8 cellular contexts compared by ENCODE assay signal in the genomic region with DNA sequence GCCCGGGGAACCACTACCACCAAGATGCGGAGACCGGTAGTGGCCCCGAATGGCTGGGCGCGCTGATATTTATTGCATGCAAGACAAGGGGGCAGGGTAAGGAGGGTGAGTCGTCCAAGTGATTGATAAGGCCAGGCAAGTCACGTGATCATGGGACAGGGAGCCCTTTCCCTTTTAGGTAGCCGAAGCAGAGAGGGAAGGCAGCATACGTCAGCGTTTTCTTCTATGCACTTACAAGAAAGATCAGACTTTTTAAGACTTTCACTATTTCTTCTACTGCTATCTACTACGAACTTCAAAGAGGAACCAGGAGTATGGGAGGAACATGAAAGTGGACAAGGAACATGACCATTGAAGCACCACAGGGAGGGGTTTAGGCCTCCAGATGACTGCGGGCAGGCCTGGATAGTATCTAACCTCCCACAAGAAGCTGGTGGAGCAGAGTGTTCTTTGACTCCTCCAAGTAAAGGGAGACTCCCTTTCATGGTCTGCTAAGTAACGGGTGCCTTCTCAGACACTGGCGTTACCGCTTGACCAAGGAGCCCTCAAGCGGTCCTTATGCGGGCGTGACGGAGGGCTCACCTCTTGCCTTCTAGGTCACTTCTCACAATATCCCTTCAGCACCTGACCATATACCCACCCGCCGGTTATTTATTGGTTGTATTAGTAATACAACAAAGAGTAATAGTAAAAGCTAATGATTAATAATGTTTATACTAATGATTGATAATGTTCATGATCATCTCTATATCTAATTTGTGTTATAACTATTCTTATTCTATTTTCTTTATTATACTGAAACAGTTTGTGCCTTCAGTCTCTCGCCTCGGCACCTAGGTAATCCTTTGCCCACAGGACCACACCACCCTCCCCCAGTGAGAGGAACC. TPM values are rescaled to one million over a fixed set of nuclear protein-coding genes. Genes with fewer than 3 reads are reported as not detected.
A peak's percentile ranks its signal among the peaks of the same experiment; 100 is the strongest.
DNase-seq lines count a peak whose midpoint lies in the region; ATAC-seq, FAIRE-seq and TF ChIP-seq lines count a peak whose summit lies in the region.
"Not testable (repeated sequence)": the region's sequence is repeated elsewhere in the genome, so short reads cannot be mapped to it uniquely, and the experiment has no call there.

No MANE protein-coding gene starts in this region.

- not testable (repeated sequence) for H3K9me3 ChIP-seq in CD4-positive, CD25-positive, alpha-beta regulatory T cell (ENCODE audit: control insufficient read depth in 2 of 2, low read length in 2 of 2); OCI-LY3 (ENCODE audit: insufficient read depth, low read length); H1 (ENCODE audit: insufficient read depth in 2 of 2, low read depth in 1 of 2, low read length in 1 of 2); pancreas; upper lobe of right lung

- not testable (repeated sequence) for H3K36me3 ChIP-seq in CD4-positive, CD25-positive, alpha-beta regulatory T cell (ENCODE audit: control insufficient read depth, insufficient read depth, low read length); OCI-LY3 (replicated peaks; ENCODE audit: low read depth, low read length); H1 (ENCODE audit: control insufficient read depth in 2 of 4, insufficient read depth in 4 of 4, low read length in 3 of 4); pancreas; upper lobe of right lung

- H3K27me3 Mint-ChIP-seq in CD4-positive, CD25-positive, alpha-beta regulatory T cell: peaks cover 32% of the 10 kb centered on the region

- POLR2A ChIA-PET in H1 (lab: Charles Lee; ENCODE audit: partially characterized antibody): not testable (repeated sequence)

- peak overlapping the region; percentile 75 for H3K9ac ChIP-seq in OCI-LY3 (ENCODE audit: low read length)
- H3K9ac ChIP-seq in H1 (replicated peaks in 1 of 4; ENCODE audit: extremely low read depth in 1 of 4, low read depth in 3 of 4, low read length in 3 of 4): not testable (repeated sequence)

- H2BK12ac ChIP-seq in H1 (ENCODE audit: low read depth, low read length): not testable (repeated sequence)

- H3K56ac ChIP-seq in H1 (replicated peaks; ENCODE audit: insufficient read length, low read depth, low read length): not testable (repeated sequence)

- FAIRE-seq in H1 (lab: Jason Lieb, UNC); pancreas (lab: Jason Lieb, UNC): not testable (repeated sequence)

- H3K14ac ChIP-seq in H1 (ENCODE audit: insufficient read length): not testable (repeated sequence)

- H3K4me2 ChIP-seq in OCI-LY3 (ENCODE audit: low read length): peak overlapping the region; percentile 94
- not testable (repeated sequence) for H3K4me2 ChIP-seq in H1 (ENCODE audit: insufficient read depth in 1 of 2, low read depth in 2 of 2, low read length in 2 of 2)

- not testable (repeated sequence) for H2BK20ac ChIP-seq in H1 (ENCODE audit: low read length)

- not testable (repeated sequence) for DNase-seq in CD4-positive, CD25-positive, alpha-beta regulatory T cell; pancreas
- DNase-seq in GM12865 (ENCODE audit: low read depth): peak; percentile 69
- peak; percentile 65 for DNase-seq in amniotic epithelial cell (ENCODE audit: low read depth)
- DNase-seq in H1 (ENCODE audit: low read depth in 1 of 2, low spot score in 2 of 2): peak in 1 of 2 experiments; percentile 35
- peak; percentile 36 for DNase-seq in kidney glomerular epithelial cell (lab: John Stamatoyannopoulos, UW)
- DNase-seq in upper lobe of right lung: peak; percentile 17

- not testable (repeated sequence) for H3K79me2 ChIP-seq in OCI-LY3 (ENCODE audit: low read length); H1 (ENCODE audit: control insufficient read depth in 1 of 2, insufficient read depth in 2 of 2, low read length in 2 of 2)

- not testable (repeated sequence) for TF ChIP-seq CTCF in GM12865 (IDR thresholded peaks at IDR 0.05; ENCODE audit: insufficient read depth, low read depth, low read length, missing control alignments); OCI-LY3 (IDR thresholded peaks at IDR 0.05; ENCODE audit: low read depth, low read length); H1 (IDR thresholded peaks at IDR 0.05; ENCODE audit: control extremely low read depth in 1 of 3, insufficient read depth in 1 of 3, low read depth in 1 of 3, low read length in 3 of 3); pancreas (IDR thresholded peaks at IDR 0.05); upper lobe of right lung (IDR thresholded peaks at IDR 0.05)

- not testable (repeated sequence) for H3K23ac ChIP-seq in H1 (ENCODE audit: insufficient read length)

- peaks cover 22% of the 10 kb centered on the region for H3K4me1 ChIP-seq in CD4-positive, CD25-positive, alpha-beta regulatory T cell (ENCODE audit: control insufficient read depth, insufficient read depth, low read length, poor library complexity, severe bottlenecking)
- H3K4me1 ChIP-seq in OCI-LY3 (ENCODE audit: low read length) (peaks cover 54% of the 10 kb centered on the region), pancreas (peaks cover 0 to 16% (median 15%) of the 10 kb centered on the region in 3 donors)
- not testable (repeated sequence) for H3K4me1 ChIP-seq in H1 (replicated peaks in 1 of 4; ENCODE audit: control insufficient read depth in 3 of 4, insufficient read depth in 4 of 4, low read length in 3 of 4); upper lobe of right lung

- H3K4me1 Mint-ChIP-seq in CD4-positive, CD25-positive, alpha-beta regulatory T cell: peaks cover 13 to 36% (median 22%) of the 10 kb centered on the region in 4 donors

- H4K8ac ChIP-seq in H1 (ENCODE audit: extremely low read depth, insufficient read depth, low read length): peak overlapping the region; percentile 53; the same call in 1 of the 2 replicates

- H4K91ac ChIP-seq in H1 (replicated peaks; ENCODE audit: insufficient read length, low read length): not testable (repeated sequence)

- not testable (repeated sequence) for TF ChIP-seq RAD21 in H1 (IDR thresholded peaks at IDR 0.05 in 1 of 2, conservative IDR thresholded peaks at IDR 0.05 in 1 of 2; ENCODE audit: low read depth in 2 of 2, low read length in 2 of 2)

- not testable (repeated sequence) for H3K18ac ChIP-seq in H1 (ENCODE audit: extremely low read depth, low read length)

- not testable (repeated sequence) for H3K79me1 ChIP-seq in H1 (ENCODE audit: low read depth, low read length)

- H3K4ac ChIP-seq in H1 (replicated peaks; ENCODE audit: insufficient read length, low read depth, low read length): not testable (repeated sequence)

- H4K5ac ChIP-seq in H1 (ENCODE audit: insufficient read length, low read depth, low read length): not testable (repeated sequence)

- TF ChIP-seq EP300 in H1 (IDR thresholded peaks at IDR 0.05; ENCODE audit: borderline replicate concordance in 1 of 2, low read depth in 2 of 2, low read length in 2 of 2): not testable (repeated sequence)

- H3K27ac ChIP-seq in CD4-positive, CD25-positive, alpha-beta regulatory T cell (ENCODE audit: insufficient read depth, low read length, poor library complexity, severe bottlenecking); H1 (ENCODE audit: low read depth, low read length); upper lobe of right lung: not testable (repeated sequence)
- H3K27ac ChIP-seq in OCI-LY3 (ENCODE audit: low read length) (peak overlapping the region; percentile 96), pancreas (peak overlapping the region; percentile 11 to 69 (median 40))

- H2BK5ac ChIP-seq in H1 (ENCODE audit: low read depth, low read length): not testable (repeated sequence)

- WGBS in H1 (ENCODE audit: extremely low coverage in 1 of 2, insufficient coverage in 1 of 2, insufficient read length in 1 of 2, insufficient replicate concordance in 2 of 2, low coverage in 1 of 2, low lambda C conversion rate in 2 of 2, missing lambda C conversion rate in 1 of 2), 2 experiments: 92% methylated on average over 23 of the region's 24 CpGs; no CpG with 5 or more reads in 1 of the 2 experiments
- WGBS in pancreas, 2 donors: 79 to 81% methylated on average over 24 of the region's 24 CpGs

- H2AFZ ChIP-seq in OCI-LY3 (ENCODE audit: low read depth, low read length); H1 (ENCODE audit: low read length): not testable (repeated sequence)

- H2AK5ac ChIP-seq in H1 (ENCODE audit: low read depth, low read length): not testable (repeated sequence)

- H3K27me3 ChIP-seq in CD4-positive, CD25-positive, alpha-beta regulatory T cell (ENCODE audit: control insufficient read depth, insufficient read depth, low read length): peaks cover 10% of the 10 kb centered on the region
- not testable (repeated sequence) for H3K27me3 ChIP-seq in OCI-LY3 (ENCODE audit: low read depth, low read length); H1 (replicated peaks in 1 of 4; ENCODE audit: control insufficient read depth in 3 of 4, extremely low read depth in 1 of 4, insufficient read depth in 3 of 4, low read length in 3 of 4); pancreas; upper lobe of right lung

- intact Hi-C loops in pancreas (cut with DNase I); upper lobe of right lung (cut with DNase I): not testable (repeated sequence)

- CTCF ChIA-PET in H1 (lab: Charles Lee; ENCODE audit: partially characterized antibody): interaction anchor here (0.6 kb wide), 1 partner anchor 9 kb away, joined by 3 read pairs; no protein-coding TSS in a partner anchor

- not testable (repeated sequence) for H3K36me3 Mint-ChIP-seq in CD4-positive, CD25-positive, alpha-beta regulatory T cell

- H3K23me2 ChIP-seq in H1 (ENCODE audit: low read depth, low read length): not testable (repeated sequence)

- ATAC-seq in CD4-positive, CD25-positive, alpha-beta regulatory T cell (ENCODE audit: low read depth in 2 of 2); pancreas; upper lobe of right lung: not testable (repeated sequence)

- H3K4me3 ChIP-seq in CD4-positive, CD25-positive, alpha-beta regulatory T cell (ENCODE audit: low read depth, low read length); GM12865 (ENCODE audit: low read depth, low read length); H1 (ENCODE audit: extremely low read depth in 1 of 4, insufficient read depth in 2 of 4, low read depth in 3 of 4, low read length in 4 of 4); pancreas; upper lobe of right lung: not testable (repeated sequence)
- peak overlapping the region; percentile 68 for H3K4me3 ChIP-seq in OCI-LY3 (ENCODE audit: low read length)

- not testable (repeated sequence) for H2BK120ac ChIP-seq in H1 (replicated peaks; ENCODE audit: low read depth, low read length)

- not testable (repeated sequence) for H2BK15ac ChIP-seq in H1 (ENCODE audit: low read length)

- not testable (repeated sequence) for H4K20me1 ChIP-seq in OCI-LY3 (ENCODE audit: insufficient read depth, low read length); H1 (replicated peaks in 1 of 2; ENCODE audit: control insufficient read depth in 1 of 2, insufficient read depth in 2 of 2, low read length in 2 of 2)

- H3K4me3 Mint-ChIP-seq in CD4-positive, CD25-positive, alpha-beta regulatory T cell: peak overlapping the region in 2 of 4 donors; percentile 21 to 44

- not testable (repeated sequence) for TF ChIP-seq POLR2A in H1 (IDR thresholded peaks at IDR 0.05; ENCODE audit: control extremely low read depth in 1 of 2, low read depth in 2 of 2, low read length in 2 of 2)

- not testable (repeated sequence) for H3K9me3 Mint-ChIP-seq in CD4-positive, CD25-positive, alpha-beta regulatory T cell

- H3K27ac Mint-ChIP-seq in CD4-positive, CD25-positive, alpha-beta regulatory T cell: peak overlapping the region; percentile 8 to 84 (median 49)

RNA-seq across cellular contexts. Expression of gene LMBR1, which starts 27.7 kb away (rescaled TPM):
- total RNA-seq in CD4-positive, CD25-positive, alpha-beta regulatory T cell: 71.9 TPM
- polyA plus RNA-seq in CD4-positive, CD25-positive, alpha-beta regulatory T cell: 10 to 100 TPM; 35.7 to 45.1 (median 38.7) TPM
- 62.9 and 70.4 TPM in 2 replicates for total RNA-seq in H1 (2021; fragmentation: NEBNext Ultra II Directional; extraction: Animal tissue kit (Norgen Biotek cat#: 25700))
- polyA plus RNA-seq in H1 (2011; rRNA removed) (15.1 and 17.6 TPM in 2 replicates), pancreas (1 to 10 TPM; 6.7 to 8.7 TPM)
- 21.2 TPM for polyA plus RNA-seq in H1 (2011; cell fraction: cytosol; rRNA removed)
- 29.5 TPM for polyA plus RNA-seq in H1 (2011; cell fraction: nucleus; rRNA removed)
- polyA plus RNA-seq in H1 (2012, experiment 1 of 2): 24.8 to 30.6 TPM (median 27.9 TPM) in 4 replicates
- 2.8 TPM for polyA plus RNA-seq in H1 (2012, experiment 2 of 2)
- 41.0 TPM for polyA plus RNA-seq in H1 (2013, experiment 1 of 2)
- polyA plus RNA-seq in H1 (2013, experiment 2 of 2): 47.7 TPM
- polyA minus RNA-seq in H1 (2011; rRNA and poly(A)+ RNA removed): 70.4 and 72.0 TPM in 2 replicates
- polyA minus RNA-seq in H1 (2011; cell fraction: cytosol; rRNA and poly(A)+ RNA removed): 34.4 TPM
- 136 TPM for polyA minus RNA-seq in H1 (2011; cell fraction: nucleus; rRNA and poly(A)+ RNA removed)
- total RNA-seq in pancreas (10 to 100 TPM; 22.3 to 40.4 (median 27.7) TPM), upper lobe of right lung (70.5 TPM)

RNA-seq across cellular contexts. Expression of gene NOM1, which starts 28.8 kb away (rescaled TPM):
- total RNA-seq in CD4-positive, CD25-positive, alpha-beta regulatory T cell: 34.9 TPM
- 1 to 10 TPM; 1.6 to 4.1 (median 3.4) TPM for polyA plus RNA-seq in CD4-positive, CD25-positive, alpha-beta regulatory T cell
- total RNA-seq in H1 (2021; fragmentation: NEBNext Ultra II Directional; extraction: Animal tissue kit (Norgen Biotek cat#: 25700)): 29.1 and 31.6 TPM in 2 replicates
- polyA plus RNA-seq in H1 (2011; rRNA removed) (10.6 and 16.7 TPM in 2 replicates), pancreas (10 to 100 TPM in 1 of 2 donors, 1 to 10 TPM in 1; 8.5 to 11.1 TPM)
- polyA plus RNA-seq in H1 (2011; cell fraction: cytosol; rRNA removed): 16.5 TPM
- polyA plus RNA-seq in H1 (2011; cell fraction: nucleus; rRNA removed): 48.8 TPM
- polyA plus RNA-seq in H1 (2012, experiment 1 of 2): 17.6 to 29.3 TPM (median 21.3 TPM) in 4 replicates
- polyA plus RNA-seq in H1 (2012, experiment 2 of 2): 4.1 TPM
- 13.8 TPM for polyA plus RNA-seq in H1 (2013, experiment 1 of 2)
- 13.1 TPM for polyA plus RNA-seq in H1 (2013, experiment 2 of 2)
- polyA minus RNA-seq in H1 (2011; rRNA and poly(A)+ RNA removed): 24.8 and 31.5 TPM in 2 replicates
- polyA minus RNA-seq in H1 (2011; cell fraction: cytosol; rRNA and poly(A)+ RNA removed): 18.3 TPM
- 51.7 TPM for polyA minus RNA-seq in H1 (2011; cell fraction: nucleus; rRNA and poly(A)+ RNA removed)
- total RNA-seq in pancreas (10 to 100 TPM in 1 of 6 donors, 1 to 10 TPM in 5; 7.2 to 12.9 (median 8.7) TPM), upper lobe of right lung (20.6 TPM)
